In the genomic region with DNA sequence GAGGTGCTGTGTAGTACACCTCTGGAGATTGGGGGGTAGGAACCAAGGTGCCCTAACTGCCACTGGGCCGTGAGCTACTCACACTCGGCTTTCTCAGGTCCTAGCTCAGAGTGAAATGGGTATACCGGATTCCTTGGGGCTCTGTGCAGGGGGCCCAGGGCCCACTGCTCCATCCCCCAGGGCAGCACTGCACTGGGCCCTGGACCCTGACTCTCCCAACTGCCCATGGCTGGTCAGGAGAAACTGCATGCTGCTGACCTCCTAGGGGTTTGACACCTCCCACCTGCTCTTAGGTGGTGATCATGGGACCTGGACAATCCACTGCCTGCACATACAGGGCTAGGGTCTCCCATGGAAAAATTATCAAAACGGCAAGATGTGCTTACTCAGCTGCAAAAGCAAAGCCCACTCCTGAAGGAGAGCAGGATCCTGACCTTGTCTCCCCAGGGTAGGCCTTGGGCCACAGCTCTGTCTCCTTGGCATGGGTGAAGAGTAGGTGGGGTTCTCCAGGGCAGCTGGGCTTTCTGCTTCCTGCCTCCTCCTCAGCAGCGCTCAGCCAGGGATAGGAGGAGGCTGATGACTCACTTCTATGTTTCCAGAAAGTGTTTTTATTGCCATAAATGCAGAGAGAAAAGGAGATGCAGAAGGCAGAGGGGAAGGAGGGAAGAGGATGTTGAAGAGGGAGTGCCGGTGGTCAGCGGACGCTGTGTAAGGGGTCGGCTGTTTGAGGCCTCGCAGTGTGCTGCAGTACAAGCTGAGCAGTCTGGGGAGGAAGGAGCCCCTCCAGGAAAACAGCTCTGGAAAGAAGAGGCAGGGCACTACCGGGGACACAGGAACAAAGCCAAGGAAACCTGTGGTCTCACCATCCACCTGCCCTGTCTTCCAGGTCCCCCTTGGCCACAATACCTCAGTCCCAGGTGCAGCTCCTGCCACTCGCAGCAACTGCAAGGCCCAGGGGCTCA, we compare ENCODE assay signal across 8 cellular contexts.
A peak's percentile ranks its signal among the peaks of the same experiment; 100 is the strongest.
DNase-seq lines count a peak whose midpoint lies in the region; ATAC-seq and TF ChIP-seq lines count a peak whose summit lies in the region.

No MANE protein-coding gene starts in this region.

- ATAC-seq in GM18868 (IDR thresholded peaks at IDR 0.05; ENCODE audit: unreplicated experiment) (no peak), HG02798 (IDR thresholded peaks at IDR 0.05; ENCODE audit: poor library complexity, unreplicated experiment) (no peak)

- peak overlapping the region; percentile 71 for H4K8ac ChIP-seq in mesenchymal stem cell (ENCODE audit: low read length)

- peak overlapping the region; percentile 25 to 49 for H3K18ac ChIP-seq in mesenchymal stem cell (ENCODE audit: low read depth in 1 of 2, low read length in 2 of 2)

- no peak overlapping the region for H3K23ac ChIP-seq in mesenchymal stem cell (ENCODE audit: low read length in 2 of 2)

- no peak for TF ChIP-seq POLR2A in erythroblast (IDR thresholded peaks at IDR 0.05; ENCODE audit: low read length)

- H2AFZ ChIP-seq in mesenchymal stem cell (ENCODE audit: low read depth, low read length) = no peak overlapping the region

- peaks cover 21% of the 10 kb centered on the region for H3K79me1 ChIP-seq in mesenchymal stem cell (replicated peaks; ENCODE audit: low read length, poor library complexity, severe bottlenecking)

- 52% methylated on average over 11 of the region's 12 CpGs for WGBS in mesenchymal stem cell

- no peak overlapping the region for H2BK5ac ChIP-seq in mesenchymal stem cell (ENCODE audit: low read depth, low read length, poor library complexity, severe bottlenecking)

- no peak for TF ChIP-seq CTCF in AG09319 (IDR thresholded peaks at IDR 0.05; ENCODE audit: low read depth, low read length)
- TF ChIP-seq CTCF in colonic mucosa (IDR thresholded peaks at IDR 0.05) = no peak

- H3K4me2 ChIP-seq in mesenchymal stem cell (ENCODE audit: low read length, poor library complexity, severe bottlenecking) = no peak overlapping the region

- no peak overlapping the region for H3K4me3 ChIP-seq in colonic mucosa
- H3K4me3 ChIP-seq in mesenchymal stem cell (ENCODE audit: insufficient read depth in 1 of 2, low read depth in 1 of 2, low read length in 2 of 2) = no peak overlapping the region

- no peaks in the 10 kb centered on the region for H3K36me3 ChIP-seq in colonic mucosa
- H3K36me3 ChIP-seq in mesenchymal stem cell (ENCODE audit: control insufficient read depth in 1 of 2, insufficient read depth in 2 of 2, low read depth in 1 of 2, low read length in 2 of 2) = peaks cover 0 to 84% of the 10 kb centered on the region in 2 experiments

- no peak overlapping the region for H3K14ac ChIP-seq in mesenchymal stem cell (ENCODE audit: low read length in 2 of 2)

- peak overlapping the region; percentile 38 for H2AK5ac ChIP-seq in mesenchymal stem cell (ENCODE audit: low read length, severe bottlenecking)

- no peaks in the 10 kb centered on the region for H3K27me3 ChIP-seq in colonic mucosa
- H3K27me3 ChIP-seq in mesenchymal stem cell (ENCODE audit: control insufficient read depth in 1 of 2, insufficient read depth in 1 of 2, low read length in 2 of 2) = no peaks in the 10 kb centered on the region

- peak overlapping the region; percentile 35 to 50 for H3K4ac ChIP-seq in mesenchymal stem cell (ENCODE audit: low read depth in 1 of 2, low read length in 2 of 2)

- H2BK15ac ChIP-seq in mesenchymal stem cell (ENCODE audit: low read depth, poor library complexity, severe bottlenecking) = peak overlapping the region; percentile 37

- H3K27ac ChIP-seq in colonic mucosa (no peak overlapping the region), mesenchymal stem cell (ENCODE audit: low read length, poor library complexity, severe bottlenecking) (no peak overlapping the region)

- H3K9ac ChIP-seq in colonic mucosa (ENCODE audit: low read depth in 2 of 2, low read length in 2 of 2) (no peak overlapping the region), mesenchymal stem cell (ENCODE audit: low read length) (peak overlapping the region; percentile 53)

- H4K91ac ChIP-seq in mesenchymal stem cell (ENCODE audit: low read length) = peak overlapping the region; percentile 66

- intact Hi-C loops in colonic mucosa (cut with DNase I) = no loop called here

- H3K9me3 ChIP-seq in colonic mucosa (no peaks in the 10 kb centered on the region), mesenchymal stem cell (ENCODE audit: control insufficient read depth, low read length) (no peaks in the 10 kb centered on the region)

- DNase-seq in AG09319 (ENCODE audit: extremely low read depth, low read depth) (peak; percentile 19), M059J (ENCODE audit: low read depth) (peak; percentile 75), colonic mucosa (peak; percentile 17), mesenchymal stem cell (peak; percentile 69), NOMO-1 (lab: John Stamatoyannopoulos, UW; ENCODE audit: unreplicated experiment in 2 of 2) (no peak), erythroblast (lab: John Stamatoyannopoulos, UW) (no peak)

- H2BK12ac ChIP-seq in mesenchymal stem cell (ENCODE audit: low read length in 2 of 2) = peak overlapping the region; percentile 18 to 33

- peak overlapping the region; percentile 45 for H2BK120ac ChIP-seq in mesenchymal stem cell (ENCODE audit: low read depth, low read length)

- no peaks in the 10 kb centered on the region for H3K4me1 ChIP-seq in colonic mucosa
- H3K4me1 ChIP-seq in mesenchymal stem cell (ENCODE audit: control insufficient read depth, insufficient read depth, low read depth, low read length) = peaks cover 15% of the 10 kb centered on the region

Comparison
In these comparisons a context has a peak if more than half of its experiments do, and no peak if none do; other contexts are left out.
1. DNase-seq: peak in AG09319 (single experiment), M059J (single experiment), colonic mucosa (single experiment) and mesenchymal stem cell (single experiment); none in NOMO-1 (0 of 2) and erythroblast (0 of 2).